ENCODE assay signal across 9 cellular contexts in genomic region chr21:46637952-46638746, GRCh38. TPM values are rescaled to one million over a fixed set of nuclear protein-coding genes. Genes with fewer than 3 reads are reported as not detected.
DNase-seq lines count a peak whose midpoint lies in the region; ATAC-seq and TF ChIP-seq lines count a peak whose summit lies in the region.
"Had no signal": no experiment of that assay in that cellular context is flagged by ENCODE, and none has a peak within 500 bp of the region (broad histone marks: within the 10 kb centered on the region; RNA-seq: fewer than 3 reads in every experiment).

No MANE protein-coding gene starts in this region.

- no peaks in the 10 kb centered on the region for H3K27me3 ChIP-seq in subcutaneous abdominal adipose tissue (ENCODE audit: control insufficient read depth in 5 of 5, insufficient read depth in 4 of 5, low read length in 5 of 5)

- peaks cover 4 to 42% (median 35%) of the 10 kb centered on the region in 5 donors for H3K4me1 ChIP-seq in subcutaneous abdominal adipose tissue (ENCODE audit: control insufficient read depth in 5 of 5, insufficient read depth in 5 of 5, low read length in 5 of 5)

- intact Hi-C loops in activated T-helper 1 cell treated with anti-CD3 and anti-CD28 coated beads, Interleukin-12 subunit alpha, Interleukin-12 subunit beta, Interleukin-2, Interleukin-4 antibody, amounts not matched to agents 30 ng/mL and 10 ng/mL and 1 ng/mL, durations not matched to agents 14 hours and 24 hours and 36 hours (cut with micrococcal nuclease) = no loop called here

- peak overlapping the region in 4 of 5 donors; percentile 48 to 67 (median 60) for H3K9ac ChIP-seq in subcutaneous abdominal adipose tissue (ENCODE audit: low read length in 5 of 5)

- peaks cover 3% of the 10 kb centered on the region for H3K9me3 Mint-ChIP-seq in activated T-cell treated with anti-CD3 and anti-CD28 coated beads, Interleukin-2, amount 50 U/mL, for 24 hours
- H3K9me3 Mint-ChIP-seq in activated T-helper 1 cell treated with anti-CD3 and anti-CD28 coated beads, Interleukin-12 subunit alpha, Interleukin-12 subunit beta, Interleukin-2, Interleukin-4 antibody, amounts not matched to agents 30 ng/mL and 10 ng/mL and 1 ng/mL, durations not matched to agents 14 hours and 24 hours and 36 hours = no peaks in the 10 kb centered on the region
- H3K9me3 Mint-ChIP-seq in glutamatergic neuron (ENCODE audit: unreplicated experiment) = peaks cover 7% of the 10 kb centered on the region

- peaks cover 51% of the 10 kb centered on the region for H3K36me3 Mint-ChIP-seq in activated T-cell treated with anti-CD3 and anti-CD28 coated beads, Interleukin-2, amount 50 U/mL, for 24 hours (ENCODE audit: low read depth)
- H3K36me3 Mint-ChIP-seq in activated T-helper 1 cell treated with anti-CD3 and anti-CD28 coated beads, Interleukin-12 subunit alpha, Interleukin-12 subunit beta, Interleukin-2, Interleukin-4 antibody, amounts not matched to agents 30 ng/mL and 10 ng/mL and 1 ng/mL, durations not matched to agents 14 hours and 24 hours and 36 hours (ENCODE audit: low read depth) = peaks cover 22% of the 10 kb centered on the region
- no peaks in the 10 kb centered on the region for H3K36me3 Mint-ChIP-seq in glutamatergic neuron (ENCODE audit: unreplicated experiment)

- H3K27ac ChIP-seq in subcutaneous abdominal adipose tissue (ENCODE audit: low read depth, low read length) = peak overlapping the region; percentile 42

- ATAC-seq in GM19463 (IDR thresholded peaks at IDR 0.05; ENCODE audit: unreplicated experiment) = no peak

- peak overlapping the region; percentile 70 for H3K4me3 Mint-ChIP-seq in activated T-cell treated with anti-CD3 and anti-CD28 coated beads, Interleukin-2, amount 50 U/mL, for 24 hours
- H3K4me3 Mint-ChIP-seq in activated T-helper 1 cell treated with anti-CD3 and anti-CD28 coated beads, Interleukin-12 subunit alpha, Interleukin-12 subunit beta, Interleukin-2, Interleukin-4 antibody, amounts not matched to agents 30 ng/mL and 10 ng/mL and 1 ng/mL, durations not matched to agents 14 hours and 24 hours and 36 hours = peak overlapping the region; percentile 59
- H3K4me3 Mint-ChIP-seq in glutamatergic neuron (ENCODE audit: unreplicated experiment) = peak overlapping the region; percentile 48

- H3K27me3 Mint-ChIP-seq in activated T-cell treated with anti-CD3 and anti-CD28 coated beads, Interleukin-2, amount 50 U/mL, for 24 hours = no peaks in the 10 kb centered on the region
- peaks cover 2% of the 10 kb centered on the region for H3K27me3 Mint-ChIP-seq in activated T-helper 1 cell treated with anti-CD3 and anti-CD28 coated beads, Interleukin-12 subunit alpha, Interleukin-12 subunit beta, Interleukin-2, Interleukin-4 antibody, amounts not matched to agents 30 ng/mL and 10 ng/mL and 1 ng/mL, durations not matched to agents 14 hours and 24 hours and 36 hours (ENCODE audit: insufficient read depth)
- peaks cover 2% of the 10 kb centered on the region for H3K27me3 Mint-ChIP-seq in glutamatergic neuron (ENCODE audit: unreplicated experiment)

- peaks cover 0 to 21% (median 17%) of the 10 kb centered on the region in 5 donors for H3K36me3 ChIP-seq in subcutaneous abdominal adipose tissue (ENCODE audit: control insufficient read depth in 5 of 5, insufficient read depth in 5 of 5, low read length in 5 of 5)

- no peaks in the 10 kb centered on the region for H3K9me3 ChIP-seq in subcutaneous abdominal adipose tissue (ENCODE audit: control insufficient read depth in 5 of 5, low read length in 5 of 5)

- DNase-seq in activated T-cell treated with anti-CD3 and anti-CD28 coated beads, Interleukin-2, amount 50 U/mL, for 24 hours = no peak
- DNase-seq in activated T-cell treated with anti-CD3 and anti-CD28 coated beads for 4 hours = no peak
- no peak for DNase-seq in activated T-helper 1 cell treated with anti-CD3 and anti-CD28 coated beads, Interleukin-12 subunit alpha, Interleukin-12 subunit beta, Interleukin-2, Interleukin-4 antibody, amounts not matched to agents 30 ng/mL and 10 ng/mL and 1 ng/mL, durations not matched to agents 14 hours and 24 hours and 36 hours (ENCODE audit: low spot score)
- no peak for DNase-seq in glutamatergic neuron
- DNase-seq in SW 1271 (lab: John Stamatoyannopoulos, UW) = no peak
- DNase-seq in GM03348 (ENCODE audit: low spot score) = no peak
- DNase-seq: KBM-7 had no signal

- H3K27ac Mint-ChIP-seq in activated T-cell treated with anti-CD3 and anti-CD28 coated beads, Interleukin-2, amount 50 U/mL, for 24 hours = peak overlapping the region; percentile 94
- H3K27ac Mint-ChIP-seq in activated T-helper 1 cell treated with anti-CD3 and anti-CD28 coated beads, Interleukin-12 subunit alpha, Interleukin-12 subunit beta, Interleukin-2, Interleukin-4 antibody, amounts not matched to agents 30 ng/mL and 10 ng/mL and 1 ng/mL, durations not matched to agents 14 hours and 24 hours and 36 hours = peak overlapping the region; percentile 72
- H3K27ac Mint-ChIP-seq in glutamatergic neuron (ENCODE audit: unreplicated experiment) = no peak overlapping the region

- peak overlapping the region in 3 of 5 donors; percentile 1 to 46 (median 7) for H3K4me3 ChIP-seq in subcutaneous abdominal adipose tissue (ENCODE audit: low read depth in 1 of 5, low read length in 5 of 5)

- H3K4me1 Mint-ChIP-seq in activated T-cell treated with anti-CD3 and anti-CD28 coated beads, Interleukin-2, amount 50 U/mL, for 24 hours (ENCODE audit: low read depth) = peaks cover 73% of the 10 kb centered on the region
- H3K4me1 Mint-ChIP-seq in activated T-helper 1 cell treated with anti-CD3 and anti-CD28 coated beads, Interleukin-12 subunit alpha, Interleukin-12 subunit beta, Interleukin-2, Interleukin-4 antibody, amounts not matched to agents 30 ng/mL and 10 ng/mL and 1 ng/mL, durations not matched to agents 14 hours and 24 hours and 36 hours (ENCODE audit: low read depth) = peaks cover 58% of the 10 kb centered on the region
- peaks cover 18% of the 10 kb centered on the region for H3K4me1 Mint-ChIP-seq in glutamatergic neuron (ENCODE audit: low read depth, unreplicated experiment)

- TF ChIP-seq CTCF in glutamatergic neuron (IDR thresholded peaks at IDR 0.05; ENCODE audit: partially characterized antibody, unreplicated experiment) = no peak

RNA-seq across cellular contexts. Expression of gene PRMT2, which starts 2.7 kb away (rescaled TPM):
- 55.7 and 58.7 TPM in 2 replicates for total RNA-seq in activated T-helper 1 cell treated with anti-CD3 and anti-CD28 coated beads, Interleukin-12 subunit alpha, Interleukin-12 subunit beta, Interleukin-2, Interleukin-4 antibody, amounts not matched to agents 30 ng/mL and 10 ng/mL and 1 ng/mL, durations not matched to agents 14 hours and 24 hours and 36 hours
- total RNA-seq in glutamatergic neuron (ENCODE audit: unreplicated experiment) = 124 TPM

RNA-seq across cellular contexts. Expression of gene S100B, which starts 33.3 kb away (rescaled TPM):
- not detected in 2 replicates for total RNA-seq in activated T-helper 1 cell treated with anti-CD3 and anti-CD28 coated beads, Interleukin-12 subunit alpha, Interleukin-12 subunit beta, Interleukin-2, Interleukin-4 antibody, amounts not matched to agents 30 ng/mL and 10 ng/mL and 1 ng/mL, durations not matched to agents 14 hours and 24 hours and 36 hours
- not detected for total RNA-seq in glutamatergic neuron (ENCODE audit: unreplicated experiment)
